Comparison of ENCODE assay signal across 17 cellular contexts in the genomic region with DNA sequence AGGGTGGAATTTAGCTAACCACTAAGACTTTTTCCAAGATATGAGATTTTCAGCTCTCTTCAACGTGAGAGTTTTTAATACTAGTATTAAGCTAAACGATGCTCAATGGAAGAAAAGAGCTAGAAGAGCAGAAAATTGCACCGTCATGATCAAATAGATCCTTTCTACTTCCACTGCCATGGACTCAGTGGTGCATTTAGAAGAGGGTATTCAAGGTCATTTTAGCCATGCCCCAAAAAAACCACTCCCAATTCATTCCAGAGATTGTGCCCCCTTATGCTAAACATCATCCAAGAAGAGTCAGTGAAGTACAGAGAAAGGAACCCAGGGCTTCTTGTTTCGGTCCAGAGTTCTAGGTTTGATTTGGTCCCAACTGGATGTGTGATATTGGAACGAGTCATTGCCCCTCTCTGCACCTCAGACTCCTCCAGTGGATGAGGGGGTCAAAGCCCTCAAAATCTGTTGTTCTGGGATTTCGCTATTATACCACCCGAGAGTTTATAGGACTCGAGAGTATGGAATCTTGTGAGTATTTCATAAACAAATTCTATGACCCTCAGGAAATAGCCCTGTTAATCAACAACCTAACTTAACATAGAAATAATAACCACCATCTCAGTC. TPM values are rescaled to one million over a fixed set of nuclear protein-coding genes. Genes with fewer than 3 reads are reported as not detected.
DNase-seq lines count a peak whose midpoint lies in the region; ATAC-seq, FAIRE-seq and TF ChIP-seq lines count a peak whose summit lies in the region.
"Had no signal": no experiment of that assay in that cellular context is flagged by ENCODE, and none has a peak within 500 bp of the region (broad histone marks: within the 10 kb centered on the region; RNA-seq: fewer than 3 reads in every experiment).

No MANE protein-coding gene starts in this region.

- peaks cover 19 to 100% (median 53%) of the 10 kb centered on the region in 6 donors for H3K4me1 ChIP-seq in spleen
- peaks cover 2 to 6% of the 10 kb centered on the region in 2 donors for H3K4me1 ChIP-seq in aorta (ENCODE audit: control insufficient read depth in 1 of 2, insufficient read depth in 2 of 2, low read length in 2 of 2)

- H3K36me3 Mint-ChIP-seq in activated T-cell treated with anti-CD3 and anti-CD28 coated beads, Interleukin-2, amount 50 U/mL, for 72 hours (ENCODE audit: insufficient read depth in 2 of 2): peaks cover 42 to 68% of the 10 kb centered on the region in 2 donors
- peaks cover 84 to 92% of the 10 kb centered on the region in 2 donors for H3K36me3 Mint-ChIP-seq in activated naive CD4-positive, alpha-beta T cell treated with anti-CD3 and anti-CD28 coated beads, Interleukin-2, amount 50 U/mL, for 72 hours
- no peaks in the 10 kb centered on the region for H3K36me3 Mint-ChIP-seq in MCF 10A (ENCODE audit: insufficient read depth, unreplicated experiment)

- no peak for DNase-seq in activated T-cell treated with anti-CD3 and anti-CD28 coated beads, Interleukin-2, amount 50 U/mL, for 72 hours
- no peak for DNase-seq in activated T-cell treated with anti-CD3 and anti-CD28 coated beads, Interleukin-2, amount 50 U/mL, for 48 hours
- DNase-seq in GM18507 (ENCODE audit: extremely low spot score, insufficient read length, low read depth) (no peak), spleen (no peak), aorta (no peak), UCSD-AML1 (lab: John Stamatoyannopoulos, UW; ENCODE audit: unreplicated experiment) (no peak), MCF 10A (ENCODE audit: unreplicated experiment) (no peak)
- no peak for DNase-seq in activated naive CD4-positive, alpha-beta T cell treated with anti-CD3 and anti-CD28 coated beads, Interleukin-2, amount 50 U/mL, for 72 hours (ENCODE audit: low spot score in 2 of 2)
- DNase-seq: central memory CD4-positive, alpha-beta T cell; hippocampal formation; left cardiac atrium; NCI-H1417 treated with DMSO at 0.1 percent for 48 hours; NCI-H2171 treated with DMSO at 0.1 percent for 48 hours; NCI-H774; stimulated activated naive CD4-positive, alpha-beta T cell; T1000; uterus had no signal

- ATAC-seq in activated T-cell treated with anti-CD3 and anti-CD28 coated beads, Interleukin-2, amount 50 U/mL, for 72 hours (replicated peaks in 1 of 2): no peak
- no peak for ATAC-seq in activated naive CD4-positive, alpha-beta T cell treated with anti-CD3 and anti-CD28 coated beads, Interleukin-2, amount 50 U/mL, for 72 hours
- ATAC-seq in aorta (ENCODE audit: low FRiP score): no peak
- ATAC-seq: left cardiac atrium had no signal

- peak overlapping the region; percentile 73 to 84 for H3K4me3 Mint-ChIP-seq in activated T-cell treated with anti-CD3 and anti-CD28 coated beads, Interleukin-2, amount 50 U/mL, for 72 hours
- H3K4me3 Mint-ChIP-seq in MCF 10A (ENCODE audit: unreplicated experiment): no peak overlapping the region

- no peaks in the 10 kb centered on the region for H3K9me3 ChIP-seq in spleen
- H3K9me3 ChIP-seq in aorta (ENCODE audit: control insufficient read depth, low read length): no peaks in the 10 kb centered on the region
- H3K9me3 ChIP-seq: uterus had no signal

- no peak for TF ChIP-seq CTCF in spleen (IDR thresholded peaks at IDR 0.05 in 8 of 11, conservative IDR thresholded peaks at IDR 0.05 in 3 of 11)
- no peak for TF ChIP-seq CTCF in MCF 10A (IDR thresholded peaks at IDR 0.05; ENCODE audit: unreplicated experiment)

- peaks cover 97% of the 10 kb centered on the region for H3K4me1 Mint-ChIP-seq in activated T-cell treated with anti-CD3 and anti-CD28 coated beads, Interleukin-2, amount 50 U/mL, for 72 hours (ENCODE audit: low read depth)
- peaks cover 25% of the 10 kb centered on the region for H3K4me1 Mint-ChIP-seq in MCF 10A (ENCODE audit: insufficient read depth, unreplicated experiment)

- peak overlapping the region in 6 of 8 donors; percentile 48 to 96 (median 78) for H3K27ac ChIP-seq in spleen
- no peak overlapping the region for H3K27ac ChIP-seq in aorta (ENCODE audit: low read depth in 1 of 2, low read length in 2 of 2)
- H3K27ac ChIP-seq: uterus had no signal

- BruUV-seq in MCF 10A (replicated peaks; lab: Mats Ljungman, UMichigan): no TSS peak

- no peaks in the 10 kb centered on the region for H3K9me3 Mint-ChIP-seq in activated T-cell treated with anti-CD3 and anti-CD28 coated beads, Interleukin-2, amount 50 U/mL, for 72 hours
- H3K9me3 Mint-ChIP-seq in activated naive CD4-positive, alpha-beta T cell treated with anti-CD3 and anti-CD28 coated beads, Interleukin-2, amount 50 U/mL, for 72 hours: no peaks in the 10 kb centered on the region
- no peaks in the 10 kb centered on the region for H3K9me3 Mint-ChIP-seq in MCF 10A (ENCODE audit: unreplicated experiment)

- no peaks in the 10 kb centered on the region for H3K27me3 Mint-ChIP-seq in activated T-cell treated with anti-CD3 and anti-CD28 coated beads, Interleukin-2, amount 50 U/mL, for 72 hours (ENCODE audit: low read depth)
- H3K27me3 Mint-ChIP-seq in MCF 10A (ENCODE audit: insufficient read depth, unreplicated experiment): no peaks in the 10 kb centered on the region

- POLR2A ChIA-PET in MCF 10A (lab: Yijun Ruan, JAX): interaction anchor here (0.6 kb wide), 2 partner anchors 231 to 532 kb away, joined by 3 to 4 read pairs; no protein-coding TSS in a partner anchor

- H3K27me3 ChIP-seq in spleen (replicated peaks in 1 of 7) (no peaks in the 10 kb centered on the region), aorta (ENCODE audit: control insufficient read depth in 1 of 2, insufficient read depth in 2 of 2, low read length in 1 of 2) (no peaks in the 10 kb centered on the region)
- H3K27me3 ChIP-seq: uterus had no signal

- CTCF ChIA-PET in MCF 10A (lab: Yijun Ruan, JAX): interaction anchor here (0.7 to 2.2 kb wide), 5 partner anchors 8 to 428 kb away, joined by 3 to 6 read pairs (median 3); no protein-coding TSS in a partner anchor

- 78 to 85% (median 83%) methylated on average over 8 of the region's 8 CpGs for WGBS in spleen, 5 donors
- 95 to 96% methylated on average over 8 of the region's 8 CpGs for WGBS in aorta, 2 donors

- H3K4me3 ChIP-seq in spleen (peak overlapping the region in 1 of 8 donors; percentile 48), aorta (ENCODE audit: low read length in 2 of 2) (no peak overlapping the region)
- H3K4me3 ChIP-seq: uterus had no signal

- no peak for TF ChIP-seq POLR2A in spleen (IDR thresholded peaks at IDR 0.05)

- intact Hi-C loops in spleen (cut with DNase I; ENCODE audit: low total_unique reads) (no loop called here), aorta (cut with DNase I) (loop anchor here in 1 of 2 donors (5.0 kb wide), 1 partner anchor 222 kb away; no protein-coding TSS in a partner anchor), MCF 10A (cut with micrococcal nuclease) (no loop called here)

- H3K27ac Mint-ChIP-seq in activated T-cell treated with anti-CD3 and anti-CD28 coated beads, Interleukin-2, amount 50 U/mL, for 72 hours: peak overlapping the region; percentile 96
- peak overlapping the region; percentile 95 to 96 for H3K27ac Mint-ChIP-seq in activated naive CD4-positive, alpha-beta T cell treated with anti-CD3 and anti-CD28 coated beads, Interleukin-2, amount 50 U/mL, for 72 hours
- H3K27ac Mint-ChIP-seq in MCF 10A (ENCODE audit: low read depth, unreplicated experiment): no peak overlapping the region

- peak; percentile 73 for FAIRE-seq in GM18507 (lab: Jason Lieb, UNC)

- H3K36me3 ChIP-seq in spleen: no peaks in the 10 kb centered on the region
- H3K36me3 ChIP-seq in aorta (ENCODE audit: control insufficient read depth in 1 of 2, insufficient read depth in 2 of 2, low read length in 1 of 2): no peaks in the 10 kb centered on the region
- H3K36me3 ChIP-seq: uterus had no signal

RNA-seq across cellular contexts. Expression of a gene that starts 55.2 kb away (rescaled TPM):
- total RNA-seq in activated T-cell treated with anti-CD3 and anti-CD28 coated beads, Interleukin-2, amount 50 U/mL, for 72 hours: 100 to 1,000 TPM; 165 to 188 TPM
- total RNA-seq in activated naive CD4-positive, alpha-beta T cell treated with anti-CD3 and anti-CD28 coated beads, Interleukin-2, amount 50 U/mL, for 72 hours: 100 to 1,000 TPM; 218 to 240 TPM
- 100 to 1,000 TPM; 107 to 176 (median 123) TPM for total RNA-seq in spleen
- 100 to 1,000 TPM; 102 to 165 (median 147) TPM for polyA plus RNA-seq in spleen
- 100 to 1,000 TPM; 143 to 149 TPM for total RNA-seq in aorta
- polyA plus RNA-seq in aorta: 100 to 1,000 TPM; 240 to 309 TPM
- total RNA-seq in MCF 10A (2022): 166 and 210 TPM in 2 replicates

Comparison
In these comparisons a context has a peak if more than half of its experiments do, and no peak if none do; other contexts are left out.
1. H3K27ac ChIP-seq: peak in spleen (6 of 8); none in aorta (0 of 2).